In genomic region chr3:120496278-120496975, GRCh38 we compare ENCODE assay signal across 13 cellular contexts. TPM values are rescaled to one million over a fixed set of nuclear protein-coding genes. Genes with fewer than 3 reads are reported as not detected.
DNase-seq lines count a peak whose midpoint lies in the region; ATAC-seq and TF ChIP-seq lines count a peak whose summit lies in the region.
"Had no signal": no experiment of that assay in that cellular context is flagged by ENCODE, and none has a peak within 500 bp of the region (broad histone marks: within the 10 kb centered on the region; RNA-seq: fewer than 3 reads in every experiment).

No MANE protein-coding gene starts in this region.

- H2BK12ac ChIP-seq in trophoblast cell (ENCODE audit: low read length) = no peak overlapping the region

- POLR2A ChIA-PET in BJ (lab: Charles Lee) = no interaction called here

- no peak overlapping the region for H4K12ac ChIP-seq in trophoblast cell (ENCODE audit: low read depth, low read length)

- H2BK120ac ChIP-seq in trophoblast cell (ENCODE audit: insufficient read depth, low read length, poor library complexity) = no peak overlapping the region

- no peak overlapping the region for H3K23ac ChIP-seq in trophoblast cell (ENCODE audit: low read length)

- H2BK5ac ChIP-seq in trophoblast cell (ENCODE audit: low read depth, low read length, poor library complexity) = no peak overlapping the region

- H4K20me1 ChIP-seq in Karpas-422 (ENCODE audit: insufficient read depth, low read depth, low read length) = no peaks in the 10 kb centered on the region

- CTCF ChIA-PET in BJ (lab: Yijun Ruan, JAX) = interaction anchor here (0.8 kb wide), 1 partner anchor 34 kb away, joined by 3 read pairs; no protein-coding TSS in a partner anchor

- no peaks in the 10 kb centered on the region for H3K36me3 ChIP-seq in BJ (ENCODE audit: control insufficient read depth, insufficient read depth, low read length)
- H3K36me3 ChIP-seq in RWPE2 (ENCODE audit: low read depth) = no peaks in the 10 kb centered on the region
- no peaks in the 10 kb centered on the region for H3K36me3 ChIP-seq in trophoblast cell (ENCODE audit: control insufficient read depth in 1 of 2, insufficient read depth in 2 of 2, low read length in 2 of 2)
- H3K36me3 ChIP-seq in Karpas-422 (ENCODE audit: insufficient read depth, low read length) = no peaks in the 10 kb centered on the region

- H3K9me3 ChIP-seq in RWPE2 (ENCODE audit: severe bottlenecking) (peaks cover 6% of the 10 kb centered on the region), trophoblast cell (ENCODE audit: insufficient read depth, low read depth, low read length) (peaks cover 3% of the 10 kb centered on the region), Karpas-422 (ENCODE audit: low read length) (peaks cover 4% of the 10 kb centered on the region; the same call in 1 of the 2 replicates)

- H2AK5ac ChIP-seq in trophoblast cell (ENCODE audit: low read length) = no peak overlapping the region

- peak; percentile 82 for DNase-seq in BJ (ENCODE audit: low read depth)
- no peak for DNase-seq in RWPE2 (ENCODE audit: low spot score)
- peak; percentile 90 for DNase-seq in fibroblast of mammary gland (ENCODE audit: low read depth)
- DNase-seq in trophoblast cell = peak; percentile 66 to 87
- no peak for DNase-seq in Karpas-422
- no peak for DNase-seq in stimulated activated CD4-positive, alpha-beta T cell treated with anti-CD3 and anti-CD28 coated beads, Interleukin-1b, Interleukin-23, amount 100 ng/mL, for 48 hours
- no peak for DNase-seq in Ammon's horn (ENCODE audit: low spot score)
- DNase-seq: activated CD4-positive, alpha-beta T cell treated with anti-CD3 and anti-CD28 coated beads for 1 hour; activated naive CD4-positive, alpha-beta T cell treated with anti-CD3 and anti-CD28 coated beads for 36 hours; COR-L47; NCI-H1417 had no signal

- no peaks in the 10 kb centered on the region for H3K9me2 ChIP-seq in Karpas-422 (replicated peaks; ENCODE audit: insufficient read depth, low read length)

- no peak overlapping the region for H3K4ac ChIP-seq in trophoblast cell (ENCODE audit: low read depth, low read length)

- H3K4me3 ChIP-seq in BJ (ENCODE audit: low read depth, low read length) (no peak overlapping the region), RWPE2 (ENCODE audit: severe bottlenecking) (no peak overlapping the region), fibroblast of mammary gland (ENCODE audit: control insufficient read depth, low read depth, low read length) (no peak overlapping the region), trophoblast cell (ENCODE audit: low read depth, low read length) (no peak overlapping the region), Karpas-422 (ENCODE audit: low read length) (no peak overlapping the region)

- TF ChIP-seq CTCF in BJ (IDR thresholded peaks at IDR 0.05; ENCODE audit: insufficient read depth, low read depth, low read length) (no peak), RWPE2 (IDR thresholded peaks at IDR 0.05; ENCODE audit: poor library complexity, severe bottlenecking) (no peak), fibroblast of mammary gland (conservative IDR thresholded peaks at IDR 0.05; ENCODE audit: control insufficient read depth, insufficient read depth, low read depth, low read length) (no peak)

- ATAC-seq in RWPE2 (ENCODE audit: low read depth) = peak; percentile 78
- no peak for ATAC-seq in HG02870 (IDR thresholded peaks at IDR 0.05; ENCODE audit: unreplicated experiment)
- ATAC-seq: Panc1 had no signal

- H3K79me2 ChIP-seq in trophoblast cell (ENCODE audit: control insufficient read depth, insufficient read depth, low read length, poor library complexity) = peaks cover 2% of the 10 kb centered on the region
- H3K79me2 ChIP-seq in Karpas-422 (ENCODE audit: low read length) = no peaks in the 10 kb centered on the region

- H3K27me3 ChIP-seq in BJ (ENCODE audit: control insufficient read depth, insufficient read depth, low read length) (no peaks in the 10 kb centered on the region), RWPE2 (ENCODE audit: insufficient read depth, poor library complexity, severe bottlenecking) (no peaks in the 10 kb centered on the region), trophoblast cell (ENCODE audit: insufficient read depth, low read length) (no peaks in the 10 kb centered on the region), Karpas-422 (ENCODE audit: low read length) (no peaks in the 10 kb centered on the region)

- H2AFZ ChIP-seq in trophoblast cell (ENCODE audit: insufficient read depth, low read length, poor library complexity) (no peak overlapping the region), Karpas-422 (ENCODE audit: low read length) (no peak overlapping the region)

- no CpG with 5 or more reads among the region's 3 CpGs for WGBS in trophoblast cell (ENCODE audit: extremely low coverage, insufficient coverage, insufficient read length)

- H3K27ac ChIP-seq in RWPE2 (ENCODE audit: poor library complexity, severe bottlenecking) (peak overlapping the region; percentile 60), trophoblast cell (ENCODE audit: low read depth, low read length) (no peak overlapping the region), Karpas-422 (ENCODE audit: low read length) (no peak overlapping the region)

- H3K9ac ChIP-seq in trophoblast cell (ENCODE audit: low read length) (no peak overlapping the region), Karpas-422 (ENCODE audit: low read length) (no peak overlapping the region)

- H3K14ac ChIP-seq in trophoblast cell (ENCODE audit: low read length) = no peak overlapping the region

- H4K91ac ChIP-seq in trophoblast cell (ENCODE audit: low read depth, low read length) = no peak overlapping the region

- no peak overlapping the region for H3K18ac ChIP-seq in trophoblast cell (ENCODE audit: low read length)

- no peak overlapping the region for H4K8ac ChIP-seq in trophoblast cell (ENCODE audit: low read depth, low read length)

- H3K4me2 ChIP-seq in trophoblast cell (ENCODE audit: low read length) (no peak overlapping the region), Karpas-422 (ENCODE audit: low read depth, low read length, poor library complexity, severe bottlenecking) (no peak overlapping the region)

- H3K4me1 ChIP-seq in RWPE2 (ENCODE audit: insufficient read depth, poor library complexity, severe bottlenecking) = peaks cover 26% of the 10 kb centered on the region
- H3K4me1 ChIP-seq in trophoblast cell (ENCODE audit: control insufficient read depth in 1 of 2, insufficient read depth in 2 of 2, low read length in 2 of 2) = peaks cover 0 to 1% of the 10 kb centered on the region in 2 experiments
- no peaks in the 10 kb centered on the region for H3K4me1 ChIP-seq in Karpas-422 (ENCODE audit: low read length)

- peaks cover 1% of the 10 kb centered on the region for H3K79me1 ChIP-seq in trophoblast cell (ENCODE audit: low read length)

RNA-seq across cellular contexts. Expression of gene FSTL1, which starts 45.6 kb away (rescaled TPM):
- polyA plus RNA-seq in BJ (2011; rRNA removed) = 3,514 and 4,020 TPM in 2 replicates
- polyA minus RNA-seq in BJ (2011; rRNA and poly(A)+ RNA removed) = 1,152 and 1,696 TPM in 2 replicates
- 507 and 510 TPM in 2 replicates for polyA plus RNA-seq in trophoblast cell (2013)
- not detected in 2 replicates for total RNA-seq in Karpas-422 (2014; rRNA removed; shearing (Covaris generic); ENCODE audit: low replicate concordance)

Comparison
In these comparisons a context has a peak if more than half of its experiments do, and no peak if none do; other contexts are left out.
1. DNase-seq: peak in BJ (single experiment), fibroblast of mammary gland (single experiment) and trophoblast cell (2 of 2); none in RWPE2 (single experiment), Karpas-422 (single experiment), stimulated activated CD4-positive, alpha-beta T cell treated with anti-CD3 and anti-CD28 coated beads, Interleukin-1b, Interleukin-23, amount 100 ng/mL, for 48 hours (single experiment) and Ammon's horn (single experiment).